Comparison of ENCODE assay signal across 1 cellular context in the genomic region with DNA sequence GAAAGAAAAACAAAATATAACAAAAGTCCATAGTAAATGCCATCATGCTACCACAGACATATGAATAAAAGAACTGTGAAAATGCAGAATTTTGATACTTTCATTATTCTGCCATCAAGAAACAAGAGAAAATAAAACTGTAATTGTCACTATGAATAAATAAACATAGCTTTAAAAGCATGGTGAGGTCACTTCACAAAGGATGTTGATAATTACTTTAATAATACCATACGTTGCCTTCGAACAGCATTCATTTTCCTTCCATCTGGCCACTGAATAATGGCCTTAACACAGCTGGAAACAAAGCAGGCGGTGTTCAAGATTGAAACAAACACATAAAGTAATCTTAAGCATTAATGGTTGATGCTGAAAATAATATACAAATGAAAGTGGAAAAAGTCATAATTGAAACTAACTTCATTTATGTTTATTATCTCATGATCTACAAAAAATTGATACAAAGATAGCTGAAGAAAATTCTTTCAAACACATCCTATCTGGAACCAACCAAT.
TF ChIP-seq lines count a peak whose summit lies in the region.

No MANE protein-coding gene starts in this region.

TF ChIP-seq in HEK293, 187 proteins besides CTCF, POLR2A, EP300 and RAD21 (continued from another document):
- TF ChIP-seq, protein P1, sequence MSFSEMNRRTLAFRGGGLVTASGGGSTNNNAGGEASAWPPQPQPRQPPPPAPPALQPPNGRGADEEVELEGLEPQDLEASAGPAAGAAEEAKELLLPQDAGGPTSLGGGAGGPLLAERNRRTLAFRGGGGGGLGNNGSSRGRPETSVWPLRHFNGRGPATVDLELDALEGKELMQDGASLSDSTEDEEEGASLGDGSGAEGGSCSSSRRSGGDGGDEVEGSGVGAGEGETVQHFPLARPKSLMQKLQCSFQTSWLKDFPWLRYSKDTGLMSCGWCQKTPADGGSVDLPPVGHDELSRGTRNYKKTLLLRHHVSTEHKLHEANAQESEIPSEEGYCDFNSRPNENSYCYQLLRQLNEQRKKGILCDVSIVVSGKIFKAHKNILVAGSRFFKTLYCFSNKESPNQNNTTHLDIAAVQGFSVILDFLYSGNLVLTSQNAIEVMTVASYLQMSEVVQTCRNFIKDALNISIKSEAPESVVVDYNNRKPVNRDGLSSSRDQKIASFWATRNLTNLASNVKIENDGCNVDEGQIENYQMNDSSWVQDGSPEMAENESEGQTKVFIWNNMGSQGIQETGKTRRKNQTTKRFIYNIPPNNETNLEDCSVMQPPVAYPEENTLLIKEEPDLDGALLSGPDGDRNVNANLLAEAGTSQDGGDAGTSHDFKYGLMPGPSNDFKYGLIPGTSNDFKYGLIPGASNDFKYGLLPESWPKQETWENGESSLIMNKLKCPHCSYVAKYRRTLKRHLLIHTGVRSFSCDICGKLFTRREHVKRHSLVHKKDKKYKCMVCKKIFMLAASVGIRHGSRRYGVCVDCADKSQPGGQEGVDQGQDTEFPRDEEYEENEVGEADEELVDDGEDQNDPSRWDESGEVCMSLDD (tag by site-specific recombination; IDR thresholded peaks at IDR 0.05): no peak
- TF ChIP-seq SETDB1 (IDR thresholded peaks at IDR 0.05; ENCODE audit: insufficient read length, low read length): no peak
